2 cellular contexts compared by ENCODE assay signal in the genomic region with DNA sequence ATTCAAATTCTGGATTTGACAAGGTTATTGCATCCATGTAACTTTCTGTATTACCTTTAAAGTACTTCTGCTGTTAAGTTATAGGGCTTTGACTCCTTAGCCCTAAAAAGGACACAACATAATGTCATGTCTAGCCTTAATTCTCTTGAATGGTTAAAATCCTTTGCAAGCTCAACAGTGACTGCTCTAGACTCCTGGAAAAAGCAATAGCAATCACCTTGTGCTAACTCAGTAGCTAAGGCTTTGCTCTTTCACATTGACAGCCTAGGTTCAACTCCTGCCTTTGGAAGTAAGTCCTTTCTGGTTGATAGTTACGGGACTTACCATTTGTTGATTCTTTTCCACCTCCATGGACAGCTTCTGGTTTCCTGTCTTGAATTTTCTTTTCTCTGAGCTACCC.
TF ChIP-seq lines count a peak whose summit lies in the region.

No MANE protein-coding gene starts in this region.

TF ChIP-seq in GM23338, 12 proteins besides CTCF, POLR2A, EP300 and RAD21:
- TF ChIP-seq STAT1 (IDR thresholded peaks at IDR 0.05; ENCODE audit: unreplicated experiment) (no peak), POLR2AphosphoS5 (IDR thresholded peaks at IDR 0.05; ENCODE audit: low read depth) (no peak), EZH2phosphoT487 (IDR thresholded peaks at IDR 0.05; ENCODE audit: unreplicated experiment) (no peak), NANOG (IDR thresholded peaks at IDR 0.05; ENCODE audit: borderline replicate concordance) (no peak), ZNF331 (CRISPR knock-in tag; IDR thresholded peaks at IDR 0.05; ENCODE audit: low read depth) (no peak), JUNB (IDR thresholded peaks at IDR 0.05; ENCODE audit: unreplicated experiment) (no peak), ZNF114 (CRISPR knock-in tag; IDR thresholded peaks at IDR 0.05) (no peak), ETS1 (IDR thresholded peaks at IDR 0.05) (no peak), CREB1 (CRISPR knock-in tag; IDR thresholded peaks at IDR 0.05; ENCODE audit: low read depth) (no peak)

TF ChIP-seq in K562, 482 proteins besides CTCF, POLR2A, EP300 and RAD21:
- no peak for TF ChIP-seq DIDO1 (tag; IDR thresholded peaks at IDR 0.05; ENCODE audit: low read depth)
- TF ChIP-seq ZNF57 (CRISPR knock-in tag; IDR thresholded peaks at IDR 0.05): no peak
- TF ChIP-seq ZNF766 (CRISPR knock-in tag; conservative IDR thresholded peaks at IDR 0.05): no peak
- TF ChIP-seq TBP (optimal IDR thresholded peaks at IDR 0.05; ENCODE audit: low read depth, low read length): peak; percentile 53
- TF ChIP-seq POLR3A (IDR thresholded peaks at IDR 0.05; ENCODE audit: borderline replicate concordance, extremely low read depth, insufficient read depth, insufficient read length): peak; percentile 44
- TF ChIP-seq, protein P1, sequence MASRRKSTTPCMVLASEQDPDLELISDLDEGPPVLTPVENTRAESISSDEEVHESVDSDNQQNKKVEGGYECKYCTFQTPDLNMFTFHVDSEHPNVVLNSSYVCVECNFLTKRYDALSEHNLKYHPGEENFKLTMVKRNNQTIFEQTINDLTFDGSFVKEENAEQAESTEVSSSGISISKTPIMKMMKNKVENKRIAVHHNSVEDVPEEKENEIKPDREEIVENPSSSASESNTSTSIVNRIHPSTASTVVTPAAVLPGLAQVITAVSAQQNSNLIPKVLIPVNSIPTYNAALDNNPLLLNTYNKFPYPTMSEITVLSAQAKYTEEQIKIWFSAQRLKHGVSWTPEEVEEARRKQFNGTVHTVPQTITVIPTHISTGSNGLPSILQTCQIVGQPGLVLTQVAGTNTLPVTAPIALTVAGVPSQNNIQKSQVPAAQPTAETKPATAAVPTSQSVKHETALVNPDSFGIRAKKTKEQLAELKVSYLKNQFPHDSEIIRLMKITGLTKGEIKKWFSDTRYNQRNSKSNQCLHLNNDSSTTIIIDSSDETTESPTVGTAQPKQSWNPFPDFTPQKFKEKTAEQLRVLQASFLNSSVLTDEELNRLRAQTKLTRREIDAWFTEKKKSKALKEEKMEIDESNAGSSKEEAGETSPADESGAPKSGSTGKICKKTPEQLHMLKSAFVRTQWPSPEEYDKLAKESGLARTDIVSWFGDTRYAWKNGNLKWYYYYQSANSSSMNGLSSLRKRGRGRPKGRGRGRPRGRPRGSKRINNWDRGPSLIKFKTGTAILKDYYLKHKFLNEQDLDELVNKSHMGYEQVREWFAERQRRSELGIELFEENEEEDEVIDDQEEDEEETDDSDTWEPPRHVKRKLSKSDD (conservative IDR thresholded peaks at IDR 0.05; ENCODE audit: low read length): no peak
- TF ChIP-seq ZKSCAN1 (IDR thresholded peaks at IDR 0.05; ENCODE audit: low read depth, low read length): no peak
- TF ChIP-seq, protein P2, sequence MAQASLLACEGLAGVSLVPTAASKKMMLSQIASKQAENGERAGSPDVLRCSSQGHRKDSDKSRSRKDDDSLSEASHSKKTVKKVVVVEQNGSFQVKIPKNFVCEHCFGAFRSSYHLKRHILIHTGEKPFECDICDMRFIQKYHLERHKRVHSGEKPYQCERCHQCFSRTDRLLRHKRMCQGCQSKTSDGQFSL (CRISPR knock-in tag; IDR thresholded peaks at IDR 0.05): no peak
- TF ChIP-seq, protein P2 (tag; IDR thresholded peaks at IDR 0.05): no peak
